ENCODE assay signal across 8 cellular contexts in genomic region chr7:5677538-5678294, GRCh38.
DNase-seq lines count a peak whose midpoint lies in the region; ATAC-seq, FAIRE-seq and TF ChIP-seq lines count a peak whose summit lies in the region.

No MANE protein-coding gene starts in this region.

- TF ChIP-seq CTCF in AG04450 (IDR thresholded peaks at IDR 0.05; ENCODE audit: low read depth, low read length) (peak; percentile 89), GM12873 (IDR thresholded peaks at IDR 0.05; ENCODE audit: insufficient read depth, low read depth, low read length, missing control alignments) (peak; percentile 76)

- FAIRE-seq in urothelium cell line (lab: Jason Lieb, UNC), result no peak

- no peaks in the 10 kb centered on the region for H3K27me3 Mint-ChIP-seq in activated CD4-positive, alpha-beta memory T cell treated with anti-CD3 and anti-CD28 coated beads, Interleukin-2, amount 10 ng/mL, durations not matched to agents 7 days and 5 days
- no peaks in the 10 kb centered on the region for H3K27me3 Mint-ChIP-seq in naive thymus-derived CD4-positive, alpha-beta T cell

- H3K36me3 ChIP-seq in naive thymus-derived CD4-positive, alpha-beta T cell (ENCODE audit: control insufficient read depth in 2 of 3, insufficient read depth in 3 of 3, low read length in 3 of 3), result peaks cover 0 to 25% (median 3%) of the 10 kb centered on the region in 3 experiments

- no peak overlapping the region for H3K27ac Mint-ChIP-seq in activated CD4-positive, alpha-beta memory T cell treated with anti-CD3 and anti-CD28 coated beads, Interleukin-2, amount 10 ng/mL, durations not matched to agents 7 days and 5 days
- H3K27ac Mint-ChIP-seq in naive thymus-derived CD4-positive, alpha-beta T cell, result peak overlapping the region in 7 of 9 donors; percentile 2 to 68 (median 34)

- H3K4me3 Mint-ChIP-seq in activated CD4-positive, alpha-beta memory T cell treated with anti-CD3 and anti-CD28 coated beads, Interleukin-2, amount 10 ng/mL, durations not matched to agents 7 days and 5 days, result no peak overlapping the region
- peak overlapping the region in 1 of 10 donors; percentile 1 for H3K4me3 Mint-ChIP-seq in naive thymus-derived CD4-positive, alpha-beta T cell

- no peaks in the 10 kb centered on the region for H3K36me3 Mint-ChIP-seq in activated CD4-positive, alpha-beta memory T cell treated with anti-CD3 and anti-CD28 coated beads, Interleukin-2, amount 10 ng/mL, durations not matched to agents 7 days and 5 days (ENCODE audit: low read depth)
- H3K36me3 Mint-ChIP-seq in naive thymus-derived CD4-positive, alpha-beta T cell, result peaks cover 0 to 23% (median 5%) of the 10 kb centered on the region in 5 donors

- peak overlapping the region; percentile 2 for H3K27ac ChIP-seq in AG04450 (ENCODE audit: low read depth, low read length)
- no peak overlapping the region for H3K27ac ChIP-seq in naive thymus-derived CD4-positive, alpha-beta T cell (ENCODE audit: low read depth, low read length)

- H3K27me3 ChIP-seq in AG04450 (ENCODE audit: control insufficient read depth, insufficient read depth, low read length), result no peaks in the 10 kb centered on the region
- no peaks in the 10 kb centered on the region for H3K27me3 ChIP-seq in naive thymus-derived CD4-positive, alpha-beta T cell (ENCODE audit: control insufficient read depth in 2 of 2, insufficient read depth in 2 of 2, low read length in 2 of 2)

- H3K4me1 Mint-ChIP-seq in activated CD4-positive, alpha-beta memory T cell treated with anti-CD3 and anti-CD28 coated beads, Interleukin-2, amount 10 ng/mL, durations not matched to agents 7 days and 5 days, result peaks cover 9% of the 10 kb centered on the region
- peaks cover 40 to 68% (median 57%) of the 10 kb centered on the region in 7 donors for H3K4me1 Mint-ChIP-seq in naive thymus-derived CD4-positive, alpha-beta T cell

- ATAC-seq in naive thymus-derived CD4-positive, alpha-beta T cell, result peak; percentile 67
- ATAC-seq in HG03439 (IDR thresholded peaks at IDR 0.05; ENCODE audit: unreplicated experiment), result no peak

- no peak overlapping the region for H3K4me3 ChIP-seq in AG04450 (ENCODE audit: low read depth, low read length)
- no peak overlapping the region for H3K4me3 ChIP-seq in naive thymus-derived CD4-positive, alpha-beta T cell (ENCODE audit: low read length)

- DNase-seq in AG04450 (ENCODE audit: low read depth, low spot score) (peak; percentile 47), NCI-H2196 (lab: John Stamatoyannopoulos, UW; ENCODE audit: unreplicated experiment) (peak; percentile 47), fibroblast of gingiva (ENCODE audit: low read depth) (peak; percentile 73), urothelium cell line (ENCODE audit: low spot score) (peak; percentile 68)
- DNase-seq in activated CD4-positive, alpha-beta memory T cell treated with anti-CD3 and anti-CD28 coated beads, Interleukin-2, amount 10 ng/mL, durations not matched to agents 7 days and 5 days, result peak; percentile 53
- peak in 3 of 9 donors; percentile 34 to 47 (median 42) for DNase-seq in naive thymus-derived CD4-positive, alpha-beta T cell

- CTCF ChIA-PET in AG04450 (lab: Charles Lee), result interaction anchor here (0.6 to 3.7 kb wide), 23 partner anchors 8 to 687 kb away, joined by 3 to 45 read pairs (median 5); no protein-coding TSS in a partner anchor
- CTCF ChIA-PET in activated CD4-positive, alpha-beta memory T cell treated with anti-CD3 and anti-CD28 coated beads, Interleukin-2, amount 10 ng/mL, durations not matched to agents 7 days and 5 days (lab: Charles Lee), result interaction anchor here (0.6 to 5.1 kb wide), 12 partner anchors 11 to 401 kb away, joined by 3 to 26 read pairs (median 6); partner anchors contain the start of gene RNF216
- CTCF ChIA-PET in naive thymus-derived CD4-positive, alpha-beta T cell (lab: Charles Lee), result interaction anchor here (0.5 to 2.6 kb wide), 9 partner anchors 10 to 183 kb away, joined by 3 to 13 read pairs (median 6); no protein-coding TSS in a partner anchor

- POLR2A ChIA-PET in AG04450 (lab: Yijun Ruan, JAX), result interaction anchor here (0.5 to 1.8 kb wide), 4 partner anchors 15 to 170 kb away, joined by 3 to 15 read pairs (median 4); no protein-coding TSS in a partner anchor
- POLR2A ChIA-PET in activated CD4-positive, alpha-beta memory T cell treated with anti-CD3 and anti-CD28 coated beads, Interleukin-2, amount 10 ng/mL, durations not matched to agents 7 days and 5 days (lab: Charles Lee), result no interaction called here
- POLR2A ChIA-PET in naive thymus-derived CD4-positive, alpha-beta T cell (lab: Charles Lee), result interaction anchor here (0.5 to 18.7 kb wide), 2 partner anchors 20 to 182 kb away, joined by 3 to 177 read pairs; no protein-coding TSS in a partner anchor

- peaks cover 5 to 14% of the 10 kb centered on the region in 2 donors for H3K4me1 ChIP-seq in naive thymus-derived CD4-positive, alpha-beta T cell (ENCODE audit: control insufficient read depth in 2 of 2, insufficient read depth in 2 of 2, low read length in 2 of 2)

- no peaks in the 10 kb centered on the region for H3K9me3 Mint-ChIP-seq in activated CD4-positive, alpha-beta memory T cell treated with anti-CD3 and anti-CD28 coated beads, Interleukin-2, amount 10 ng/mL, durations not matched to agents 7 days and 5 days
- no peaks in the 10 kb centered on the region for H3K9me3 Mint-ChIP-seq in naive thymus-derived CD4-positive, alpha-beta T cell

- no peaks in the 10 kb centered on the region for H3K9me3 ChIP-seq in AG04450 (ENCODE audit: control insufficient read depth, insufficient read depth, low read length)
- no peaks in the 10 kb centered on the region for H3K9me3 ChIP-seq in naive thymus-derived CD4-positive, alpha-beta T cell (ENCODE audit: control insufficient read depth in 2 of 3, low read length in 3 of 3)

- intact Hi-C loops in naive thymus-derived CD4-positive, alpha-beta T cell (cut with micrococcal nuclease), result loop anchor here (1.0 to 2.0 kb wide), 2 partner anchors 17 to 183 kb away; no protein-coding TSS in a partner anchor
